17 cellular contexts compared by ENCODE assay signal in genomic region chr20:49819702-49820101, GRCh38. TPM values are rescaled to one million over a fixed set of nuclear protein-coding genes. Genes with fewer than 3 reads are reported as not detected.
DNase-seq lines count a peak whose midpoint lies in the region; ATAC-seq and TF ChIP-seq lines count a peak whose summit lies in the region.
"Had no signal": no experiment of that assay in that cellular context is flagged by ENCODE, and none has a peak within 500 bp of the region (broad histone marks: within the 10 kb centered on the region; RNA-seq: fewer than 3 reads in every experiment).

No MANE protein-coding gene starts in this region.

- POLR2A ChIA-PET in activated CD4-positive, alpha-beta T cell treated with anti-CD3 and anti-CD28 coated beads for 36 hours (lab: Charles Lee): no interaction called here

- no peaks in the 10 kb centered on the region for H4K20me1 ChIP-seq in SU-DHL-6 (ENCODE audit: low read depth, low read length)
- H4K20me1 ChIP-seq: BLaER1 treated with 17β-estradiol and CSF1 and Interleukin-3, amounts not matched to agents 10 nM and 100 nM had no signal

- no peak overlapping the region for H3K9ac ChIP-seq in SU-DHL-6 (ENCODE audit: low read length)
- H3K9ac ChIP-seq: BLaER1 treated with 17β-estradiol and CSF1 and Interleukin-3, amounts not matched to agents 10 nM and 100 nM had no signal

- no peaks in the 10 kb centered on the region for H3K9me2 ChIP-seq in SU-DHL-6 (replicated peaks; ENCODE audit: insufficient read depth, low read length)

- no peak for ATAC-seq in activated CD4-positive, alpha-beta T cell treated with anti-CD3 and anti-CD28 coated beads for 36 hours
- no peak for ATAC-seq in CD4-positive, CD25-positive, alpha-beta regulatory T cell (ENCODE audit: low read depth in 2 of 2)
- ATAC-seq in GM21576 (IDR thresholded peaks at IDR 0.05; ENCODE audit: unreplicated experiment): no peak
- no peak for ATAC-seq in HG02840 (IDR thresholded peaks at IDR 0.05; ENCODE audit: low FRiP score, unreplicated experiment)

- no peaks in the 10 kb centered on the region for H3K9me3 ChIP-seq in CD4-positive, CD25-positive, alpha-beta regulatory T cell (ENCODE audit: control insufficient read depth in 2 of 2, low read length in 2 of 2)
- no peaks in the 10 kb centered on the region for H3K9me3 ChIP-seq in SU-DHL-6 (ENCODE audit: insufficient read depth, low read length)
- H3K9me3 ChIP-seq in effector memory CD4-positive, alpha-beta T cell (ENCODE audit: control insufficient read depth, low read length): no peaks in the 10 kb centered on the region

- intact Hi-C loops in activated CD4-positive, alpha-beta T cell treated with anti-CD3 and anti-CD28 coated beads for 36 hours (cut with DNase I, micrococcal nuclease): loop anchor here in 1 of 2 experiments (10.0 kb wide), 1 partner anchor 695 kb away; the partner anchor contains the start of gene PTPN1

- no peaks in the 10 kb centered on the region for H3K27me3 ChIP-seq in CD4-positive, CD25-positive, alpha-beta regulatory T cell (ENCODE audit: control insufficient read depth, insufficient read depth, low read length)
- H3K27me3 ChIP-seq in SU-DHL-6 (ENCODE audit: low read length): no peaks in the 10 kb centered on the region
- no peaks in the 10 kb centered on the region for H3K27me3 ChIP-seq in effector memory CD4-positive, alpha-beta T cell (replicated peaks; ENCODE audit: control insufficient read depth, insufficient read depth, low read length, poor library complexity, severe bottlenecking)
- H3K27me3 ChIP-seq: BLaER1 treated with 17β-estradiol and CSF1 and Interleukin-3, amounts not matched to agents 10 nM and 100 nM had no signal

- peaks cover 47% of the 10 kb centered on the region for H3K4me1 Mint-ChIP-seq in activated CD4-positive, alpha-beta T cell treated with anti-CD3 and anti-CD28 coated beads for 36 hours
- peaks cover 28 to 89% (median 68%) of the 10 kb centered on the region in 4 donors for H3K4me1 Mint-ChIP-seq in CD4-positive, CD25-positive, alpha-beta regulatory T cell

- no peaks in the 10 kb centered on the region for H3K27me3 Mint-ChIP-seq in activated CD4-positive, alpha-beta T cell treated with anti-CD3 and anti-CD28 coated beads for 36 hours
- no peaks in the 10 kb centered on the region for H3K27me3 Mint-ChIP-seq in CD4-positive, CD25-positive, alpha-beta regulatory T cell
- H3K27me3 Mint-ChIP-seq: CD4-positive, alpha-beta memory T cell had no signal

- H3K9me3 Mint-ChIP-seq in activated CD4-positive, alpha-beta T cell treated with anti-CD3 and anti-CD28 coated beads for 36 hours (ENCODE audit: low read depth): no peaks in the 10 kb centered on the region
- peaks cover 0 to 1% (median 0%) of the 10 kb centered on the region in 7 donors for H3K9me3 Mint-ChIP-seq in CD4-positive, CD25-positive, alpha-beta regulatory T cell
- H3K9me3 Mint-ChIP-seq: CD4-positive, alpha-beta memory T cell; IgD-negative memory B cell had no signal

- peaks cover 44% of the 10 kb centered on the region for H3F3A ChIP-seq in SU-DHL-6 (ENCODE audit: insufficient read depth)

- peak overlapping the region; percentile 25 for H3K27ac Mint-ChIP-seq in activated CD4-positive, alpha-beta T cell treated with anti-CD3 and anti-CD28 coated beads for 36 hours
- peak overlapping the region in 2 of 3 donors; percentile 20 to 52 for H3K27ac Mint-ChIP-seq in CD4-positive, CD25-positive, alpha-beta regulatory T cell
- H3K27ac Mint-ChIP-seq: IgD-negative memory B cell had no signal

- H3K4me3 ChIP-seq in CD4-positive, CD25-positive, alpha-beta regulatory T cell (ENCODE audit: low read depth, low read length): no peak overlapping the region
- H3K4me3 ChIP-seq in SU-DHL-6 (ENCODE audit: insufficient read depth, low read length, poor library complexity, severe bottlenecking): no peak overlapping the region
- H3K4me3 ChIP-seq in effector memory CD4-positive, alpha-beta T cell (ENCODE audit: insufficient read depth, low read depth, low read length, poor library complexity, severe bottlenecking): no peak overlapping the region
- H3K4me3 ChIP-seq: BLaER1 treated with 17β-estradiol and CSF1 and Interleukin-3, amounts not matched to agents 10 nM and 100 nM had no signal

- H3K36me3 Mint-ChIP-seq in activated CD4-positive, alpha-beta T cell treated with anti-CD3 and anti-CD28 coated beads for 36 hours (ENCODE audit: low read depth): peaks cover 67% of the 10 kb centered on the region
- peaks cover 50% of the 10 kb centered on the region for H3K36me3 Mint-ChIP-seq in CD4-positive, CD25-positive, alpha-beta regulatory T cell

- no peak overlapping the region for H3K27ac ChIP-seq in CD4-positive, CD25-positive, alpha-beta regulatory T cell (ENCODE audit: insufficient read depth, low read length, poor library complexity, severe bottlenecking)
- H3K27ac ChIP-seq in SU-DHL-6 (ENCODE audit: low read depth, low read length): peak overlapping the region; percentile 15; the same call in 1 of the 2 replicates
- H3K27ac ChIP-seq in effector memory CD4-positive, alpha-beta T cell (ENCODE audit: insufficient read depth, low read length, poor library complexity, severe bottlenecking): peak overlapping the region; percentile 5
- H3K27ac ChIP-seq: BLaER1 treated with 17β-estradiol and CSF1 and Interleukin-3, amounts not matched to agents 10 nM and 100 nM had no signal

- DNase-seq in activated CD4-positive, alpha-beta T cell treated with anti-CD3 and anti-CD28 coated beads for 36 hours: no peak
- DNase-seq in activated CD4-positive, alpha-beta T cell treated with anti-CD3 and anti-CD28 coated beads for 1 hour: no peak
- no peak for DNase-seq in CD4-positive, CD25-positive, alpha-beta regulatory T cell
- DNase-seq in effector memory CD4-positive, alpha-beta T cell: no peak
- DNase-seq in activated gamma-delta T cell treated with Interleukin-2 at 50 U/mL for 16 hours: no peak
- DNase-seq: 8988T; ACHN; CD4-positive, alpha-beta memory T cell; DMS153; DMS79 treated with DMSO at 0.1 percent for 48 hours; EL; HCEC 1CT had no signal

- H3K4me2 ChIP-seq in SU-DHL-6 (ENCODE audit: low read depth, low read length, poor library complexity, severe bottlenecking): no peak overlapping the region

- peaks cover 29% of the 10 kb centered on the region for H3K79me2 ChIP-seq in SU-DHL-6 (ENCODE audit: insufficient read depth, low read length)

- H3K36me3 ChIP-seq in CD4-positive, CD25-positive, alpha-beta regulatory T cell (ENCODE audit: control insufficient read depth, insufficient read depth, low read length): peaks cover 57% of the 10 kb centered on the region
- H3K36me3 ChIP-seq in SU-DHL-6 (ENCODE audit: low read length): peaks cover 32% of the 10 kb centered on the region
- peaks cover 22% of the 10 kb centered on the region for H3K36me3 ChIP-seq in effector memory CD4-positive, alpha-beta T cell (ENCODE audit: control insufficient read depth, insufficient read depth, low read length)

- no peak for TF ChIP-seq CTCF in SU-DHL-6 (IDR thresholded peaks at IDR 0.05; ENCODE audit: insufficient read depth, low read length, poor library complexity, severe bottlenecking)

- H3K4me3 Mint-ChIP-seq in activated CD4-positive, alpha-beta T cell treated with anti-CD3 and anti-CD28 coated beads for 36 hours: no peak overlapping the region
- H3K4me3 Mint-ChIP-seq in CD4-positive, CD25-positive, alpha-beta regulatory T cell: peak overlapping the region in 1 of 4 donors; percentile 21
- H3K4me3 Mint-ChIP-seq: CD4-positive, alpha-beta memory T cell; IgD-negative memory B cell had no signal

- H2AFZ ChIP-seq in SU-DHL-6 (ENCODE audit: low read depth, low read length, severe bottlenecking): no peak overlapping the region

- peaks cover 39% of the 10 kb centered on the region for H3K4me1 ChIP-seq in CD4-positive, CD25-positive, alpha-beta regulatory T cell (ENCODE audit: control insufficient read depth, insufficient read depth, low read length, poor library complexity, severe bottlenecking)
- H3K4me1 ChIP-seq in effector memory CD4-positive, alpha-beta T cell (ENCODE audit: control insufficient read depth, insufficient read depth, low read length, poor library complexity, severe bottlenecking): peaks cover 20% of the 10 kb centered on the region

- CTCF ChIA-PET in activated CD4-positive, alpha-beta T cell treated with anti-CD3 and anti-CD28 coated beads for 36 hours (lab: Charles Lee): no interaction called here

RNA-seq across cellular contexts. Expression of gene SLC9A8, which starts 7.1 kb away (rescaled TPM):
- 10 to 100 TPM; 12.6 to 16.7 TPM for total RNA-seq in activated CD4-positive, alpha-beta T cell treated with anti-CD3 and anti-CD28 coated beads for 36 hours
- total RNA-seq in CD4-positive, CD25-positive, alpha-beta regulatory T cell: 47.4 TPM
- polyA plus RNA-seq in CD4-positive, CD25-positive, alpha-beta regulatory T cell: 1 to 10 TPM; 4.9 to 8.7 (median 7.0) TPM
